Comparison of ENCODE assay signal across 10 cellular contexts in the genomic region with DNA sequence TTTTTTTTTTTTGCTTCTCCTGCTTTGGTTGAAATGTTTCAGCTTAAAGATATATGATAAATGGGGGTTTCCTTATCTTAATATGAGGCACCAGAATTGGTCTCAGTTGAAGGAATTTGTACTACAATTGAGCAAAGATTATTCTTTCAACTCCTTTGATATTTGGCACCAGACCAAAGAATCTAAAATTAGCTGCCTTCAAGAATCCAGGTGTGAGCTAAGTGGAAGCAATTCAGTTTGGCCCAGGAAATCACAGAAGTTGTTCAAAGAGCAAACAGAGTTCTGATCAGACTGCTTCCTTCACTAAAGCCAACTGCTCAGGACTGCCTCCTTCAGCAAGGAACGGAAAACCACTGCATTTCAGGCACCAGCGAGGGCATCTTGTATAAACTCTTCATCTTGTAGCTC.
A peak's percentile ranks its signal among the peaks of the same experiment; 100 is the strongest.
DNase-seq lines count a peak whose midpoint lies in the region; ATAC-seq and TF ChIP-seq lines count a peak whose summit lies in the region.
"Had no signal": no experiment of that assay in that cellular context is flagged by ENCODE, and none has a peak within 500 bp of the region (broad histone marks: within the 10 kb centered on the region; RNA-seq: fewer than 3 reads in every experiment).

No MANE protein-coding gene starts in this region.

- peak overlapping the region; percentile 25 for H3K27ac Mint-ChIP-seq in activated T-helper 2 cell treated with anti-CD3 and anti-CD28 coated beads, Interferon-gamma antibody, Interleukin-2, Interleukin-4, amounts not matched to agents 10 μg/mL and 5 μg/mL and 100 μg/mL, durations not matched to agents 14 hours and 24 hours and 36 hours
- peak overlapping the region; percentile 90 to 98 for H3K27ac Mint-ChIP-seq in natural killer cell treated with Interleukin-12 subunit alpha and Interleukin-12 subunit beta and Interleukin-15 and Interleukin-18, amount 100 ng/mL, for 72 hours

- peak; percentile 47 for ATAC-seq in HG02885 (IDR thresholded peaks at IDR 0.05; ENCODE audit: poor library complexity, unreplicated experiment)
- ATAC-seq in natural killer cell treated with Interleukin-12 subunit alpha and Interleukin-12 subunit beta and Interleukin-15 and Interleukin-18, amount 100 ng/mL, for 72 hours, result no peak
- ATAC-seq in HG03025 (IDR thresholded peaks at IDR 0.05; ENCODE audit: low FRiP score, unreplicated experiment), result no peak
- ATAC-seq in GM21528 (IDR thresholded peaks at IDR 0.05; ENCODE audit: low FRiP score, unreplicated experiment), result no peak
- ATAC-seq: activated CD4-positive, CD25-positive, alpha-beta regulatory T cell treated with anti-CD3 and anti-CD28 coated beads, Interleukin-2, amount 50 U/mL, for 24 hours had no signal

- no peaks in the 10 kb centered on the region for H3K27me3 Mint-ChIP-seq in activated T-helper 2 cell treated with anti-CD3 and anti-CD28 coated beads, Interferon-gamma antibody, Interleukin-2, Interleukin-4, amounts not matched to agents 10 μg/mL and 5 μg/mL and 100 μg/mL, durations not matched to agents 14 hours and 24 hours and 36 hours (ENCODE audit: low read depth)
- H3K27me3 Mint-ChIP-seq in natural killer cell treated with Interleukin-12 subunit alpha and Interleukin-12 subunit beta and Interleukin-15 and Interleukin-18, amount 100 ng/mL, for 72 hours, result no peaks in the 10 kb centered on the region

- H3K36me3 Mint-ChIP-seq in activated T-helper 2 cell treated with anti-CD3 and anti-CD28 coated beads, Interferon-gamma antibody, Interleukin-2, Interleukin-4, amounts not matched to agents 10 μg/mL and 5 μg/mL and 100 μg/mL, durations not matched to agents 14 hours and 24 hours and 36 hours (ENCODE audit: low read depth), result peaks cover 10% of the 10 kb centered on the region
- H3K36me3 Mint-ChIP-seq in natural killer cell treated with Interleukin-12 subunit alpha and Interleukin-12 subunit beta and Interleukin-15 and Interleukin-18, amount 100 ng/mL, for 72 hours, result peaks cover 13% of the 10 kb centered on the region

- DNase-seq in GM12864 (ENCODE audit: low read depth), result no peak
- DNase-seq in activated T-helper 2 cell treated with anti-CD3 and anti-CD28 coated beads, Interferon-gamma antibody, Interleukin-2, Interleukin-4, amounts not matched to agents 10 μg/mL and 5 μg/mL and 100 μg/mL, durations not matched to agents 14 hours and 24 hours and 36 hours (ENCODE audit: low spot score), result no peak
- no peak for DNase-seq in natural killer cell treated with Interleukin-12 subunit alpha and Interleukin-12 subunit beta and Interleukin-15 and Interleukin-18, amount 100 ng/mL, for 72 hours (ENCODE audit: low spot score)
- DNase-seq in ecto neural progenitor cell (ENCODE audit: low spot score), result no peak
- no peak for DNase-seq in NCI-H1694 treated with DMSO at 0.1 percent for 48 hours (lab: John Stamatoyannopoulos, UW)

- TF ChIP-seq CTCF in GM12864 (IDR thresholded peaks at IDR 0.05; ENCODE audit: low read depth, low read length, missing control alignments), result peak; percentile 46

- peaks cover 53% of the 10 kb centered on the region for H3K4me1 Mint-ChIP-seq in activated T-helper 2 cell treated with anti-CD3 and anti-CD28 coated beads, Interferon-gamma antibody, Interleukin-2, Interleukin-4, amounts not matched to agents 10 μg/mL and 5 μg/mL and 100 μg/mL, durations not matched to agents 14 hours and 24 hours and 36 hours (ENCODE audit: low read depth)
- peaks cover 58 to 75% of the 10 kb centered on the region in 2 donors for H3K4me1 Mint-ChIP-seq in natural killer cell treated with Interleukin-12 subunit alpha and Interleukin-12 subunit beta and Interleukin-15 and Interleukin-18, amount 100 ng/mL, for 72 hours (ENCODE audit: low read depth in 2 of 2)

- H3K4me3 ChIP-seq in GM12864 (ENCODE audit: low read depth, low read length), result no peak overlapping the region
- H3K4me3 ChIP-seq: thoracic aorta had no signal

- H3K9me3 Mint-ChIP-seq in activated T-helper 2 cell treated with anti-CD3 and anti-CD28 coated beads, Interferon-gamma antibody, Interleukin-2, Interleukin-4, amounts not matched to agents 10 μg/mL and 5 μg/mL and 100 μg/mL, durations not matched to agents 14 hours and 24 hours and 36 hours, result peaks cover 13% of the 10 kb centered on the region
- H3K9me3 Mint-ChIP-seq in natural killer cell treated with Interleukin-12 subunit alpha and Interleukin-12 subunit beta and Interleukin-15 and Interleukin-18, amount 100 ng/mL, for 72 hours, result peaks cover 9% of the 10 kb centered on the region

- no peak overlapping the region for H3K4me3 Mint-ChIP-seq in activated T-helper 2 cell treated with anti-CD3 and anti-CD28 coated beads, Interferon-gamma antibody, Interleukin-2, Interleukin-4, amounts not matched to agents 10 μg/mL and 5 μg/mL and 100 μg/mL, durations not matched to agents 14 hours and 24 hours and 36 hours (ENCODE audit: low read depth)
- H3K4me3 Mint-ChIP-seq in natural killer cell treated with Interleukin-12 subunit alpha and Interleukin-12 subunit beta and Interleukin-15 and Interleukin-18, amount 100 ng/mL, for 72 hours, result peak overlapping the region; percentile 81

- intact Hi-C loops in activated T-helper 2 cell treated with anti-CD3 and anti-CD28 coated beads, Interferon-gamma antibody, Interleukin-2, Interleukin-4, amounts not matched to agents 10 μg/mL and 5 μg/mL and 100 μg/mL, durations not matched to agents 14 hours and 24 hours and 36 hours (cut with micrococcal nuclease), result loop anchor here (2.0 to 10.0 kb wide), 2 partner anchors 15 to 65 kb away; no protein-coding TSS in a partner anchor
